Comparison of ENCODE assay signal across 13 cellular contexts in genomic region chr10:58028597-58029366, GRCh38.
DNase-seq lines count a peak whose midpoint lies in the region; ATAC-seq and TF ChIP-seq lines count a peak whose summit lies in the region.
"Had no signal": no experiment of that assay in that cellular context is flagged by ENCODE, and none has a peak within 500 bp of the region (broad histone marks: within the 10 kb centered on the region; RNA-seq: fewer than 3 reads in every experiment).

No MANE protein-coding gene starts in this region.

- DNase-seq in AG20443 (ENCODE audit: low spot score) (peak; percentile 86), NCI-H226 (peak; percentile 73), cardiac fibroblast (ENCODE audit: low read depth in 2 of 2) (peak; percentile 75 to 94), Right ventricle myocardium superior (no peak)
- no peak for DNase-seq in activated CD8-positive, alpha-beta memory T cell treated with anti-CD3 and anti-CD28 coated beads, Interleukin-2, amount 50 U/mL, for 4 hours
- DNase-seq: activated B cell treated with CpG ODN at 0.5 μM for 24 hours; activated T-cell treated with anti-CD3 and anti-CD28 coated beads for 4 hours; body of pancreas; CD8-positive, alpha-beta T cell had no signal

- ATAC-seq in HG03521 (IDR thresholded peaks at IDR 0.05; ENCODE audit: unreplicated experiment) (no peak), GM21447 (IDR thresholded peaks at IDR 0.05; ENCODE audit: unreplicated experiment) (no peak), Right ventricle myocardium superior (ENCODE audit: poor library complexity) (no peak)
- ATAC-seq: body of pancreas; CD8-positive, alpha-beta T cell had no signal

- no peak overlapping the region for H3K4me3 ChIP-seq in cardiac fibroblast (replicated peaks in 1 of 2; ENCODE audit: low read depth in 2 of 2, low read length in 2 of 2)
- H3K4me3 ChIP-seq in mesodermal cell (ENCODE audit: extremely low read depth, insufficient read depth, low read length, poor library complexity, severe bottlenecking), result no peak overlapping the region
- H3K4me3 ChIP-seq: body of pancreas had no signal

- peaks cover 20% of the 10 kb centered on the region for H3K4me1 ChIP-seq in mesodermal cell (ENCODE audit: control insufficient read depth, insufficient read depth, low read length, poor library complexity, severe bottlenecking)
- H3K4me1 ChIP-seq: body of pancreas had no signal

- no peak for TF ChIP-seq CTCF in cardiac fibroblast (IDR thresholded peaks at IDR 0.05; ENCODE audit: low read depth, low read length)

- H3K27ac ChIP-seq in mesodermal cell (ENCODE audit: low read depth, low read length, severe bottlenecking), result peak overlapping the region; percentile 63
- H3K27ac ChIP-seq: body of pancreas, epithelial cell of prostate had no signal

- H3K36me3 ChIP-seq in mesodermal cell (ENCODE audit: control insufficient read depth, insufficient read depth, low read length), result no peaks in the 10 kb centered on the region

- intact Hi-C loops in Right ventricle myocardium superior (cut with DNase I), result no loop called here

- H3K9me3 ChIP-seq in mesodermal cell (ENCODE audit: control insufficient read depth, low read length), result peaks cover 10% of the 10 kb centered on the region
- H3K9me3 ChIP-seq: body of pancreas had no signal

Comparison
In these comparisons a context has a peak if more than half of its experiments do, and no peak if none do; other contexts are left out.
1. DNase-seq: peak in AG20443 (single experiment), NCI-H226 (single experiment) and cardiac fibroblast (2 of 2); none in activated CD8-positive, alpha-beta memory T cell treated with anti-CD3 and anti-CD28 coated beads, Interleukin-2, amount 50 U/mL, for 4 hours (single experiment) and Right ventricle myocardium superior (single experiment).